20 cellular contexts compared by ENCODE assay signal in genomic region chr1:7315316-7315715, GRCh38.
DNase-seq lines count a peak whose midpoint lies in the region; TF ChIP-seq lines count a peak whose summit lies in the region.
"Had no signal": no experiment of that assay in that cellular context is flagged by ENCODE, and none has a peak within 500 bp of the region (broad histone marks: within the 10 kb centered on the region; RNA-seq: fewer than 3 reads in every experiment).

No MANE protein-coding gene starts in this region.

- H2BK20ac ChIP-seq in H9 (ENCODE audit: low read depth, low read length, poor library complexity, severe bottlenecking) = no peak overlapping the region

- TF ChIP-seq POLR2A in esophagus muscularis mucosa (IDR thresholded peaks at IDR 0.05; ENCODE audit: low read depth) = no peak

- no peak overlapping the region for H2AK5ac ChIP-seq in H9 (ENCODE audit: insufficient read length, low read length)

- TF ChIP-seq EP300 in esophagus muscularis mucosa (IDR thresholded peaks at IDR 0.05) = no peak

- no peak overlapping the region for H4K8ac ChIP-seq in H9 (replicated peaks; ENCODE audit: insufficient read length, low read depth, low read length)

- H3K4ac ChIP-seq in H9 (ENCODE audit: low read depth, low read length) = no peak overlapping the region

- no peak overlapping the region for H2BK15ac ChIP-seq in H9 (ENCODE audit: low read depth, low read length)

- peak; percentile 50 for DNase-seq in EH (ENCODE audit: low read depth)
- DNase-seq in H9 = peak; percentile 5
- DNase-seq in esophagus muscularis mucosa (ENCODE audit: extremely low spot score) = peak; percentile 42
- DNase-seq in iris pigment epithelial cell (ENCODE audit: low read depth) = peak; percentile 22
- no peak for DNase-seq in effector memory CD4-positive, alpha-beta T cell
- no peak for DNase-seq in NCI-H146 (lab: John Stamatoyannopoulos, UW)
- DNase-seq in LoVo (ENCODE audit: low spot score) = no peak
- DNase-seq in NCI-H2081 (lab: John Stamatoyannopoulos, UW) = no peak
- DNase-seq: CD4-positive, alpha-beta T cell; KBM-7; MG63; NCI-H1105 treated with DMSO at 0.1 percent for 48 hours; NCI-H2029; NCI-H446 treated with DMSO at 0.1 percent for 48 hours; NCI-H526; NK-92 treated with Interleukin-12 subunit alpha and Interleukin-12 subunit beta, amount 100 ng/mL, for 24 hours; PC-3 had no signal

- no peaks in the 10 kb centered on the region for H3K23me2 ChIP-seq in H9 (ENCODE audit: insufficient read length, low read depth, low read length, poor library complexity, severe bottlenecking)

- no peak overlapping the region for H4K91ac ChIP-seq in H9 (ENCODE audit: insufficient read length, low read depth, low read length)

- no peak overlapping the region for H3K18ac ChIP-seq in H9 (ENCODE audit: insufficient read length, low read depth, low read length)

- H4K5ac ChIP-seq in H9 (ENCODE audit: insufficient read length, low read depth, low read length) = no peak overlapping the region

- H3K9me3 ChIP-seq in H9 (ENCODE audit: control insufficient read depth, low read depth, low read length) = no peaks in the 10 kb centered on the region
- no peaks in the 10 kb centered on the region for H3K9me3 ChIP-seq in esophagus muscularis mucosa
- no peaks in the 10 kb centered on the region for H3K9me3 ChIP-seq in effector memory CD4-positive, alpha-beta T cell (ENCODE audit: control insufficient read depth, low read length)
- H3K9me3 ChIP-seq: MG63, SJSA1 had no signal

- no peak overlapping the region for H3K14ac ChIP-seq in H9 (ENCODE audit: insufficient read depth, low read length)

- no peak overlapping the region for H3K4me2 ChIP-seq in H9 (ENCODE audit: insufficient read depth, insufficient read length, low read length)
- H3K4me2 ChIP-seq: BLaER1 treated with 17β-estradiol and CSF1 and Interleukin-3, amounts not matched to agents 10 nM and 100 nM had no signal

- no peak overlapping the region for H2BK5ac ChIP-seq in H9 (ENCODE audit: insufficient read length, low read length)

- no peak for TF ChIP-seq CTCF in H9 (conservative IDR thresholded peaks at IDR 0.05)
- no peak for TF ChIP-seq CTCF in esophagus muscularis mucosa (IDR thresholded peaks at IDR 0.05)

- peaks cover 0 to 2% (median 0%) of the 10 kb centered on the region in 3 experiments; a peak in 1 of 7 replicates for H3K36me3 Mint-ChIP-seq in H9 (ENCODE audit: insufficient read depth in 1 of 3, low read depth in 3 of 3)

- H3K4me3 Mint-ChIP-seq in H9 = no peak overlapping the region
- H3K4me3 Mint-ChIP-seq: CD4-positive, alpha-beta T cell had no signal

- H3T11ph ChIP-seq in H9 (ENCODE audit: low read length) = no peak overlapping the region

- H3K4me3 ChIP-seq in esophagus muscularis mucosa = no peak overlapping the region
- no peak overlapping the region for H3K4me3 ChIP-seq in effector memory CD4-positive, alpha-beta T cell (ENCODE audit: insufficient read depth, low read depth, low read length, poor library complexity, severe bottlenecking)
- H3K4me3 ChIP-seq: BLaER1 treated with 17β-estradiol and CSF1 and Interleukin-3, amounts not matched to agents 10 nM and 100 nM; GM12878; MG63; SJSA1 had no signal

- H3K4me1 ChIP-seq in H9 (ENCODE audit: insufficient read depth, low read length) (no peaks in the 10 kb centered on the region), esophagus muscularis mucosa (no peaks in the 10 kb centered on the region)
- no peaks in the 10 kb centered on the region for H3K4me1 ChIP-seq in effector memory CD4-positive, alpha-beta T cell (ENCODE audit: control insufficient read depth, insufficient read depth, low read length, poor library complexity, severe bottlenecking)

- peaks cover 0 to 16% of the 10 kb centered on the region in 2 experiments; a peak in 2 of 4 replicates for H3K4me1 Mint-ChIP-seq in H9

- H2BK12ac ChIP-seq in H9 (ENCODE audit: insufficient read length, low read depth, low read length) = no peak overlapping the region

- no peak overlapping the region for H3K23ac ChIP-seq in H9 (ENCODE audit: insufficient read length, low read depth, low read length)

- no peaks in the 10 kb centered on the region for H3K9me3 Mint-ChIP-seq in H9

- H3K27me3 ChIP-seq in H9 (ENCODE audit: insufficient read depth, low read length) (no peaks in the 10 kb centered on the region), esophagus muscularis mucosa (no peaks in the 10 kb centered on the region)
- H3K27me3 ChIP-seq in effector memory CD4-positive, alpha-beta T cell (replicated peaks; ENCODE audit: control insufficient read depth, insufficient read depth, low read length, poor library complexity, severe bottlenecking) = no peaks in the 10 kb centered on the region
- H3K27me3 ChIP-seq: BLaER1 treated with 17β-estradiol and CSF1 and Interleukin-3, amounts not matched to agents 10 nM and 100 nM; MG63; SJSA1 had no signal

- no peak overlapping the region for H3K27ac Mint-ChIP-seq in H9
- H3K27ac Mint-ChIP-seq: CD4-positive, alpha-beta T cell had no signal

- H3K79me1 ChIP-seq in H9 (ENCODE audit: insufficient read depth, low read depth, low read length, poor library complexity, severe bottlenecking) = no peaks in the 10 kb centered on the region

- WGBS in H9 (ENCODE audit: extremely low coverage, insufficient read length, low lambda C conversion rate) = no CpG with 5 or more reads among the region's 4 CpGs
- 88% methylated on average over 4 of the region's 4 CpGs for WGBS in esophagus muscularis mucosa

- no peak overlapping the region for H3K9ac ChIP-seq in H9 (ENCODE audit: extremely low read depth, insufficient read length, low read length)
- H3K9ac ChIP-seq: BLaER1 treated with 17β-estradiol and CSF1 and Interleukin-3, amounts not matched to agents 10 nM and 100 nM had no signal

- no peak overlapping the region for H3K56ac ChIP-seq in H9 (ENCODE audit: insufficient read length, low read depth, low read length)

- no peak overlapping the region for H2BK120ac ChIP-seq in H9 (ENCODE audit: low read depth, low read length, poor library complexity, severe bottlenecking)

- H2AFZ ChIP-seq in H9 (ENCODE audit: low read length) = no peak overlapping the region

- intact Hi-C loops in esophagus muscularis mucosa (cut with DNase I) = no loop called here

- no peaks in the 10 kb centered on the region for H3K27me3 Mint-ChIP-seq in H9 (ENCODE audit: low read depth)

- H4K20me1 ChIP-seq in H9 (ENCODE audit: control insufficient read depth, insufficient read depth, insufficient read length) = no peaks in the 10 kb centered on the region
- H4K20me1 ChIP-seq: BLaER1 treated with 17β-estradiol and CSF1 and Interleukin-3, amounts not matched to agents 10 nM and 100 nM had no signal

- no peaks in the 10 kb centered on the region for H3K79me2 ChIP-seq in H9 (ENCODE audit: insufficient read depth, low read length)

- no peaks in the 10 kb centered on the region for H3K36me3 ChIP-seq in esophagus muscularis mucosa
- no peaks in the 10 kb centered on the region for H3K36me3 ChIP-seq in effector memory CD4-positive, alpha-beta T cell (ENCODE audit: control insufficient read depth, insufficient read depth, low read length)
- H3K36me3 ChIP-seq: BLaER1 treated with 17β-estradiol and CSF1 and Interleukin-3, amounts not matched to agents 10 nM and 100 nM; MG63; SJSA1 had no signal

- no peak overlapping the region for H3K27ac ChIP-seq in H9 (ENCODE audit: insufficient read length, low read depth, low read length)
- H3K27ac ChIP-seq in esophagus muscularis mucosa (replicated peaks in 1 of 4) = no peak overlapping the region
- H3K27ac ChIP-seq in effector memory CD4-positive, alpha-beta T cell (ENCODE audit: insufficient read depth, low read length, poor library complexity, severe bottlenecking) = no peak overlapping the region
- H3K27ac ChIP-seq: BLaER1 treated with 17β-estradiol and CSF1 and Interleukin-3, amounts not matched to agents 10 nM and 100 nM; SJSA1 had no signal

Comparison
In these comparisons a context has a peak if more than half of its experiments do, and no peak if none do; other contexts are left out.
1. DNase-seq: peak in EH (single experiment), H9 (single experiment), esophagus muscularis mucosa (single experiment) and iris pigment epithelial cell (single experiment); none in effector memory CD4-positive, alpha-beta T cell (0 of 3), NCI-H146 (single experiment), LoVo (single experiment) and NCI-H2081 (0 of 2).